ENCODE assay signal across 12 cellular contexts in the genomic region with DNA sequence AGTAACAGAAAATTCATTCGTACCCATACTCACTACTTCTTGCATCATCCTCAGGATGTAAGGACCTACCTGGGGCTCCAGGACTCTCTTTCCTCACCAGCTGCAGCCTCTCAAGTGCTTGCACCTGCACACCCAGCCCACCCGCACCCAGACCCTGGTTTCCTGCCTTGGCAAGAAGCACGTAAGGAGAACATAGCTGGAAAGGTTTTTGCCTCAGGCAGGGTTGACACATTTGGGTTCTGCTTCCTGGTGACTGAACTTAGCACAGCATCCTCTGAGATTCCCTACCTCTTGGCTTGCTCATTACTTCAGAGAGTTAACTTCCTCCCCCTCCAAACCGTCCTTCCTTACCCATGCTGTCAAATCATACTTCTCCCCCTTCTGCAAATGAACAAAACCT.
"Had no signal": no experiment of that assay in that cellular context is flagged by ENCODE, and none has a peak within 500 bp of the region (broad histone marks: within the 10 kb centered on the region; RNA-seq: fewer than 3 reads in every experiment).

No MANE protein-coding gene starts in this region.

- H3K4me3 ChIP-seq: gastrocnemius medialis, left ventricle myocardium inferior, spleen, upper lobe of left lung had no signal

- ATAC-seq: gastrocnemius medialis, sciatic nerve had no signal

- H3K4me3 Mint-ChIP-seq: memory B cell, nephron had no signal

- H3K4me1 ChIP-seq: upper lobe of left lung had no signal

- H3K36me3 ChIP-seq: gastrocnemius medialis, left ventricle myocardium inferior, spleen, upper lobe of left lung had no signal

- DNase-seq: activated CD4-positive, alpha-beta T cell treated with anti-CD3 and anti-CD28 coated beads, Interleukin-2, amount 50 U/mL, for 4 hours; activated CD4-positive, CD25-positive, alpha-beta regulatory T cell; activated gamma-delta T cell; gastrocnemius medialis; kidney; left ventricle myocardium inferior; spleen; stimulated activated naive CD4-positive, alpha-beta T cell treated with Interleukin-2 at 50 U/mL for 16 hours; upper lobe of left lung had no signal

- H3K27me3 Mint-ChIP-seq: memory B cell had no signal

- H3K27ac ChIP-seq: gastrocnemius medialis, left ventricle myocardium inferior, spleen, upper lobe of left lung had no signal

- H3K27me3 ChIP-seq: gastrocnemius medialis, spleen, upper lobe of left lung had no signal

- H3K27ac Mint-ChIP-seq: memory B cell, nephron had no signal

- H3K9me3 ChIP-seq: gastrocnemius medialis, left ventricle myocardium inferior, spleen, upper lobe of left lung had no signal

- H3K36me3 Mint-ChIP-seq: memory B cell had no signal

- H3K9me3 Mint-ChIP-seq: nephron had no signal
